In genomic region chr10:63265646-63266207, GRCh38 we compare ENCODE assay signal across 8 cellular contexts.
DNase-seq lines count a peak whose midpoint lies in the region; TF ChIP-seq lines count a peak whose summit lies in the region.

No MANE protein-coding gene starts in this region.

- no peaks in the 10 kb centered on the region for H3K36me3 ChIP-seq in breast epithelium

- H3K9me3 ChIP-seq in breast epithelium (no peaks in the 10 kb centered on the region), mononuclear cell (ENCODE audit: low read depth, low read length) (no peaks in the 10 kb centered on the region)

- peak overlapping the region; percentile 92 for H3K27ac ChIP-seq in 22Rv1
- peak overlapping the region; percentile 74 to 86 for H3K27ac ChIP-seq in breast epithelium

- WGBS in lower leg skin, 2 donors, result 6 to 8% methylated on average over 2 of the region's 2 CpGs

- TF ChIP-seq POLR2A in breast epithelium (IDR thresholded peaks at IDR 0.05) (no peak), lower leg skin (IDR thresholded peaks at IDR 0.05) (no peak)

- intact Hi-C loops in breast epithelium (cut with DNase I; ENCODE audit: low total_unique reads), result no loop called here
- intact Hi-C loops in lower leg skin (cut with DNase I; ENCODE audit: low total_unique reads), result no loop called here

- TF ChIP-seq CTCF in 22Rv1 (IDR thresholded peaks at IDR 0.05), result no peak
- no peak for TF ChIP-seq CTCF in breast epithelium (IDR thresholded peaks at IDR 0.05)
- no peak for TF ChIP-seq CTCF in lower leg skin (IDR thresholded peaks at IDR 0.05)

- no peaks in the 10 kb centered on the region for H3K4me1 ChIP-seq in breast epithelium
- peaks cover 32% of the 10 kb centered on the region for H3K4me1 ChIP-seq in mononuclear cell (ENCODE audit: insufficient read depth, low read length)

- peak overlapping the region; percentile 50 to 79 (median 60) for H3K4me3 ChIP-seq in breast epithelium
- H3K4me3 ChIP-seq in mononuclear cell (ENCODE audit: low read length), result peak overlapping the region; percentile 92
- H3K4me3 ChIP-seq in lower leg skin (ENCODE audit: low read depth, poor library complexity, severe bottlenecking), result no peak overlapping the region

- H3K27me3 ChIP-seq in breast epithelium (no peaks in the 10 kb centered on the region), mononuclear cell (ENCODE audit: insufficient read depth, low read length) (no peaks in the 10 kb centered on the region)

- DNase-seq in HT-29 (ENCODE audit: low spot score) (peak; percentile 22), breast epithelium (ENCODE audit: low spot score in 2 of 2) (no peak), OCI-M1 (lab: John Stamatoyannopoulos, UW) (no peak), lower leg skin (ENCODE audit: low spot score in 2 of 2) (no peak), putamen (ENCODE audit: low spot score) (no peak), islet precursor cell (no peak)
